ENCODE assay signal across 1 cellular context in the genomic region with DNA sequence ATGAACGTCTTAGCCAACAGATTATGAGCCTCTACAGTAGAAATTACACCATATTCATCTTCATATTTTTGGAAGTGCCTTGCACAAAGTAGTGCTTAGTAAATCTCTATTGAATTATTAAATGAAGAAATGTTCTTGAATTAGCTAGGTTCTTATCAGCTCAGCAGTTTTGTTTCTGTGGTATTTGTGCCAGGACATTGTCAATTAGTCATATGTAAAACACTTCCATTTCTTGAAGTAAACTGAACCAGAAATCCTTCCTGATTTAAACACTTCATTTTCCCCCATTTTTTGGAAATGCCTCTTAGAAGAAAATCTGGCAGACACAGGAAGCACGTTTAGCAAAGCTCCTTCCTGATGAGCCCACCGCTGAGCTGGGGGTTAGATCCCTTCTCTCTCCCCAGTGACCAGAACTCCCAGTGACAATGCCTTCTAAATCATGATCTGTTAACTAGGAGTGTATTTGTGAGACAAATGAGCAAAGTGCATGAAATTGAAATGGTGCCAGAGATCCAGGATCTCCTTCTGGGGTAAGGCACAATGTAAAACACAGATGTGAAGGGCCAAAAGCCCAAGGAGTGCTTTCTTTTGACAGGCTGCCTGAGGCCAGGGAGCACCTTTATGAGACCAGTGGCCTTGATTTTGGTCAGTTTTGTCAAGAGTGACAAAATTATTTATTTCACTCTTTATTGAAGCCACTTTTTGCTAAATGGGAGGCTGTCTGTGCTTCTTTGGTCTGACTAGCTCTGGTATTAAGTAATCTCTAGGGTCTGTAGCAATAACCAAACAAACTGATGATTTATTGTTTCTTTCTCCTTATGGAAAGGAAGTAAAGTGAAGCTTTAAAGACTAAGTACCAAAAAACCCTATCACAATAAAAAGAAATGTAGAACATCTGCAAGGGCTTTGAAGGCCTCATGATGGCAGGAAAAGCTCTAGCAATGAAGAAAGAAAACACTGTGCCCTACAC.
TF ChIP-seq lines count a peak whose summit lies in the region.

No MANE protein-coding gene starts in this region.

TF ChIP-seq in HepG2, 621 proteins besides CTCF, POLR2A, EP300 and RAD21:
- TF ChIP-seq ZNF615 (CRISPR knock-in tag; IDR thresholded peaks at IDR 0.05; ENCODE audit: borderline replicate concordance) (no peak), NFE2L1 (CRISPR knock-in tag; IDR thresholded peaks at IDR 0.05; ENCODE audit: borderline replicate concordance) (no peak), SP5 (CRISPR knock-in tag; IDR thresholded peaks at IDR 0.05; ENCODE audit: borderline replicate concordance, low read depth) (no peak), ELF4 (CRISPR knock-in tag; IDR thresholded peaks at IDR 0.05; ENCODE audit: borderline replicate concordance) (no peak), ZNF780A (CRISPR knock-in tag; IDR thresholded peaks at IDR 0.05) (no peak), ZNF776 (CRISPR knock-in tag; IDR thresholded peaks at IDR 0.05) (no peak), MXD4 (CRISPR knock-in tag; IDR thresholded peaks at IDR 0.05) (no peak), ZNF317 (CRISPR knock-in tag; IDR thresholded peaks at IDR 0.05) (no peak), MIER2 (CRISPR knock-in tag; IDR thresholded peaks at IDR 0.05) (no peak), SOX5 (CRISPR knock-in tag; IDR thresholded peaks at IDR 0.05; ENCODE audit: borderline replicate concordance) (no peak), ZNF839 (CRISPR knock-in tag; IDR thresholded peaks at IDR 0.05; ENCODE audit: borderline replicate concordance) (no peak), ZBTB1 (CRISPR knock-in tag; IDR thresholded peaks at IDR 0.05; ENCODE audit: borderline replicate concordance) (no peak), SMAD3 (CRISPR knock-in tag; IDR thresholded peaks at IDR 0.05) (no peak)
- TF ChIP-seq, protein P1, sequence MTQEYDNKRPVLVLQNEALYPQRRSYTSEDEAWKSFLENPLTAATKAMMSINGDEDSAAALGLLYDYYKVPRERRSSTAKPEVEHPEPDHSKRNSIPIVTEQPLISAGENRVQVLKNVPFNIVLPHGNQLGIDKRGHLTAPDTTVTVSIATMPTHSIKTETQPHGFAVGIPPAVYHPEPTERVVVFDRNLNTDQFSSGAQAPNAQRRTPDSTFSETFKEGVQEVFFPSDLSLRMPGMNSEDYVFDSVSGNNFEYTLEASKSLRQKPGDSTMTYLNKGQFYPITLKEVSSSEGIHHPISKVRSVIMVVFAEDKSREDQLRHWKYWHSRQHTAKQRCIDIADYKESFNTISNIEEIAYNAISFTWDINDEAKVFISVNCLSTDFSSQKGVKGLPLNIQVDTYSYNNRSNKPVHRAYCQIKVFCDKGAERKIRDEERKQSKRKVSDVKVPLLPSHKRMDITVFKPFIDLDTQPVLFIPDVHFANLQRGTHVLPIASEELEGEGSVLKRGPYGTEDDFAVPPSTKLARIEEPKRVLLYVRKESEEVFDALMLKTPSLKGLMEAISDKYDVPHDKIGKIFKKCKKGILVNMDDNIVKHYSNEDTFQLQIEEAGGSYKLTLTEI (CRISPR knock-in tag; conservative IDR thresholded peaks at IDR 0.05) = no peak
- TF ChIP-seq, protein P2, sequence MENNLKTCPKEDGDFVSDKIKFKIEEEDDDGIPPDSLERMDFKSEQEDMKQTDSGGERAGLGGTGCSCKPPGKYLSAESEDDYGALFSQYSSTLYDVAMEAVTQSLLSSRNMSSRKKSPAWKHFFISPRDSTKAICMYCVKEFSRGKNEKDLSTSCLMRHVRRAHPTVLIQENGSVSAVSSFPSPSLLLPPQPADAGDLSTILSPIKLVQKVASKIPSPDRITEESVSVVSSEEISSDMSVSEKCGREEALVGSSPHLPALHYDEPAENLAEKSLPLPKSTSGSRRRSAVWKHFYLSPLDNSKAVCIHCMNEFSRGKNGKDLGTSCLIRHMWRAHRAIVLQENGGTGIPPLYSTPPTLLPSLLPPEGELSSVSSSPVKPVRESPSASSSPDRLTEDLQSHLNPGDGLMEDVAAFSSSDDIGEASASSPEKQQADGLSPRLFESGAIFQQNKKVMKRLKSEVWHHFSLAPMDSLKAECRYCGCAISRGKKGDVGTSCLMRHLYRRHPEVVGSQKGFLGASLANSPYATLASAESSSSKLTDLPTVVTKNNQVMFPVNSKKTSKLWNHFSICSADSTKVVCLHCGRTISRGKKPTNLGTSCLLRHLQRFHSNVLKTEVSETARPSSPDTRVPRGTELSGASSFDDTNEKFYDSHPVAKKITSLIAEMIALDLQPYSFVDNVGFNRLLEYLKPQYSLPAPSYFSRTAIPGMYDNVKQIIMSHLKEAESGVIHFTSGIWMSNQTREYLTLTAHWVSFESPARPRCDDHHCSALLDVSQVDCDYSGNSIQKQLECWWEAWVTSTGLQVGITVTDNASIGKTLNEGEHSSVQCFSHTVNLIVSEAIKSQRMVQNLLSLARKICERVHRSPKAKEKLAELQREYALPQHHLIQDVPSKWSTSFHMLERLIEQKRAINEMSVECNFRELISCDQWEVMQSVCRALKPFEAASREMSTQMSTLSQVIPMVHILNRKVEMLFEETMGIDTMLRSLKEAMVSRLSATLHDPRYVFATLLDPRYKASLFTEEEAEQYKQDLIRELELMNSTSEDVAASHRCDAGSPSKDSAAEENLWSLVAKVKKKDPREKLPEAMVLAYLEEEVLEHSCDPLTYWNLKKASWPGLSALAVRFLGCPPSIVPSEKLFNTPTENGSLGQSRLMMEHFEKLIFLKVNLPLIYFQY (CRISPR knock-in tag; IDR thresholded peaks at IDR 0.05; ENCODE audit: borderline replicate concordance) = no peak
- TF ChIP-seq, protein P3, sequence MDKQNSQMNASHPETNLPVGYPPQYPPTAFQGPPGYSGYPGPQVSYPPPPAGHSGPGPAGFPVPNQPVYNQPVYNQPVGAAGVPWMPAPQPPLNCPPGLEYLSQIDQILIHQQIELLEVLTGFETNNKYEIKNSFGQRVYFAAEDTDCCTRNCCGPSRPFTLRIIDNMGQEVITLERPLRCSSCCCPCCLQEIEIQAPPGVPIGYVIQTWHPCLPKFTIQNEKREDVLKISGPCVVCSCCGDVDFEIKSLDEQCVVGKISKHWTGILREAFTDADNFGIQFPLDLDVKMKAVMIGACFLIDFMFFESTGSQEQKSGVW (CRISPR knock-in tag; IDR thresholded peaks at IDR 0.05; ENCODE audit: borderline replicate concordance) = no peak
- TF ChIP-seq, protein P4, sequence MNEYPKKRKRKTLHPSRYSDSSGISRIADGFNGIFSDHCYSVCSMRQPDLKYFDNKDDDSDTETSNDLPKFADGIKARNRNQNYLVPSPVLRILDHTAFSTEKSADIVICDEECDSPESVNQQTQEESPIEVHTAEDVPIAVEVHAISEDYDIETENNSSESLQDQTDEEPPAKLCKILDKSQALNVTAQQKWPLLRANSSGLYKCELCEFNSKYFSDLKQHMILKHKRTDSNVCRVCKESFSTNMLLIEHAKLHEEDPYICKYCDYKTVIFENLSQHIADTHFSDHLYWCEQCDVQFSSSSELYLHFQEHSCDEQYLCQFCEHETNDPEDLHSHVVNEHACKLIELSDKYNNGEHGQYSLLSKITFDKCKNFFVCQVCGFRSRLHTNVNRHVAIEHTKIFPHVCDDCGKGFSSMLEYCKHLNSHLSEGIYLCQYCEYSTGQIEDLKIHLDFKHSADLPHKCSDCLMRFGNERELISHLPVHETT (CRISPR knock-in tag; conservative IDR thresholded peaks at IDR 0.05) = no peak
- TF ChIP-seq, protein P5, sequence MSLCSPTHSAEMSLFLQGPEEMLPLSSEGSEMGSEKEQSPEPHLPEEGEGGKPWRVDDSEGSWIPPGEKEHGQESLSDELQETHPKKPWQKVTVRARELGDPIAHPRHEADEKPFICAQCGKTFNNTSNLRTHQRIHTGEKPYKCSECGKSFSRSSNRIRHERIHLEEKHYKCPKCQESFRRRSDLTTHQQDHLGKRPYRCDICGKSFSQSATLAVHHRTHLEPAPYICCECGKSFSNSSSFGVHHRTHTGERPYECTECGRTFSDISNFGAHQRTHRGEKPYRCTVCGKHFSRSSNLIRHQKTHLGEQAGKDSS (CRISPR knock-in tag; IDR thresholded peaks at IDR 0.05; ENCODE audit: borderline replicate concordance, low read depth) = no peak
- TF ChIP-seq, protein P6, sequence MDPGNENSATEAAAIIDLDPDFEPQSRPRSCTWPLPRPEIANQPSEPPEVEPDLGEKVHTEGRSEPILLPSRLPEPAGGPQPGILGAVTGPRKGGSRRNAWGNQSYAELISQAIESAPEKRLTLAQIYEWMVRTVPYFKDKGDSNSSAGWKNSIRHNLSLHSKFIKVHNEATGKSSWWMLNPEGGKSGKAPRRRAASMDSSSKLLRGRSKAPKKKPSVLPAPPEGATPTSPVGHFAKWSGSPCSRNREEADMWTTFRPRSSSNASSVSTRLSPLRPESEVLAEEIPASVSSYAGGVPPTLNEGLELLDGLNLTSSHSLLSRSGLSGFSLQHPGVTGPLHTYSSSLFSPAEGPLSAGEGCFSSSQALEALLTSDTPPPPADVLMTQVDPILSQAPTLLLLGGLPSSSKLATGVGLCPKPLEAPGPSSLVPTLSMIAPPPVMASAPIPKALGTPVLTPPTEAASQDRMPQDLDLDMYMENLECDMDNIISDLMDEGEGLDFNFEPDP (CRISPR knock-in tag; conservative IDR thresholded peaks at IDR 0.05) = no peak
